ENCODE assay signal across 12 cellular contexts in genomic region chr1:218479436-218480115, GRCh38.
A peak's percentile ranks its signal among the peaks of the same experiment; 100 is the strongest.
DNase-seq lines count a peak whose midpoint lies in the region; ATAC-seq and TF ChIP-seq lines count a peak whose summit lies in the region.
"Had no signal": no experiment of that assay in that cellular context is flagged by ENCODE, and none has a peak within 500 bp of the region (broad histone marks: within the 10 kb centered on the region; RNA-seq: fewer than 3 reads in every experiment).

No MANE protein-coding gene starts in this region.

- H3K9me3 Mint-ChIP-seq in chondrocyte (ENCODE audit: low read depth): peaks cover 5% of the 10 kb centered on the region
- H3K9me3 Mint-ChIP-seq in type B pancreatic cell: peaks cover 5% of the 10 kb centered on the region

- H4K91ac ChIP-seq in IMR-90 (ENCODE audit: insufficient read depth, low read depth, low read length): peak overlapping the region; percentile 92

- peak; percentile 55 for ATAC-seq in IMR-90 (ENCODE audit: low read depth)
- no peak for ATAC-seq in HG03571 (IDR thresholded peaks at IDR 0.05; ENCODE audit: unreplicated experiment)
- ATAC-seq in HG02938 (IDR thresholded peaks at IDR 0.05; ENCODE audit: unreplicated experiment): no peak

- peak overlapping the region; percentile 87 for H3K4ac ChIP-seq in IMR-90 (ENCODE audit: low read depth, low read length)

- no peaks in the 10 kb centered on the region for H3K79me1 ChIP-seq in IMR-90 (ENCODE audit: low read depth in 1 of 2, low read length in 2 of 2)

- peak overlapping the region; percentile 97 for H3K27ac Mint-ChIP-seq in chondrocyte (ENCODE audit: unreplicated experiment)
- no peak overlapping the region for H3K27ac Mint-ChIP-seq in type B pancreatic cell
- H3K27ac Mint-ChIP-seq: IgD-negative memory B cell had no signal

- no peaks in the 10 kb centered on the region for H3K9me1 ChIP-seq in IMR-90 (ENCODE audit: insufficient read depth, low read length)

- no peak overlapping the region for H2AK9ac ChIP-seq in IMR-90 (replicated peaks; ENCODE audit: low read depth, low read length, poor library complexity)

- peaks cover 18% of the 10 kb centered on the region for H3K4me1 ChIP-seq in IMR-90 (ENCODE audit: control insufficient read depth, insufficient read depth, low read length)
- peaks cover 7% of the 10 kb centered on the region for H3K4me1 ChIP-seq in stomach smooth muscle (ENCODE audit: control insufficient read depth, insufficient read depth, low read length)
- peaks cover 12% of the 10 kb centered on the region for H3K4me1 ChIP-seq in MM.1S (ENCODE audit: low read length)

- no peak for TF ChIP-seq POLR2A in IMR-90 (IDR thresholded peaks at IDR 0.05; ENCODE audit: low read depth, low read length)

- H3K27me3 ChIP-seq in IMR-90 (ENCODE audit: control insufficient read depth, insufficient read depth, low read length) (no peaks in the 10 kb centered on the region), stomach smooth muscle (ENCODE audit: control insufficient read depth in 1 of 2, insufficient read depth in 2 of 2, low read length in 2 of 2) (no peaks in the 10 kb centered on the region), MM.1S (replicated peaks; ENCODE audit: insufficient read depth, low read length) (no peaks in the 10 kb centered on the region)

- no peaks in the 10 kb centered on the region for H3F3A ChIP-seq in MM.1S (ENCODE audit: insufficient read depth, low read length)

- peak overlapping the region; percentile 86 for H3K56ac ChIP-seq in IMR-90 (ENCODE audit: extremely low read depth, insufficient read depth, low read length)

- TF ChIP-seq RAD21 in IMR-90 (IDR thresholded peaks at IDR 0.05; ENCODE audit: low read length): no peak

- H3K9ac ChIP-seq in IMR-90 (ENCODE audit: low read depth, low read length) (no peak overlapping the region), stomach smooth muscle (ENCODE audit: low read length in 2 of 2) (no peak overlapping the region), MM.1S (ENCODE audit: low read length) (no peak overlapping the region)

- H2BK5ac ChIP-seq in IMR-90 (ENCODE audit: low read depth, low read length, poor library complexity, severe bottlenecking): peak overlapping the region; percentile 86

- H3K4me2 ChIP-seq in IMR-90 (ENCODE audit: low read depth, low read length) (peak overlapping the region; percentile 4; the same call in 1 of the 2 replicates), MM.1S (ENCODE audit: low read depth, low read length) (no peak overlapping the region)

- H2BK120ac ChIP-seq in IMR-90 (ENCODE audit: low read depth, low read length): peak overlapping the region; percentile 81

- H4K5ac ChIP-seq in IMR-90 (ENCODE audit: low read depth, low read length): peak overlapping the region; percentile 19

- TF ChIP-seq CTCF in IMR-90 (conservative IDR thresholded peaks at IDR 0.05; ENCODE audit: low read depth, low read length): no peak
- TF ChIP-seq CTCF in chondrocyte (IDR thresholded peaks at IDR 0.05): no peak
- TF ChIP-seq CTCF in type B pancreatic cell (conservative IDR thresholded peaks at IDR 0.05): no peak
- TF ChIP-seq CTCF in MM.1S (IDR thresholded peaks at IDR 0.05; ENCODE audit: low read length): no peak

- POLR2A ChIA-PET in IMR-90 (lab: Charles Lee; ENCODE audit: unreplicated experiment): interaction anchor here (0.6 to 1.0 kb wide), 2 partner anchors 135 to 204 kb away, joined by 3 read pairs; partner anchors contain the start of gene TGFB2

- H3K4me1 Mint-ChIP-seq in chondrocyte (ENCODE audit: low read depth) (peaks cover 74% of the 10 kb centered on the region), type B pancreatic cell (ENCODE audit: unreplicated experiment) (peaks cover 7% of the 10 kb centered on the region)

- no peaks in the 10 kb centered on the region for H3K36me3 ChIP-seq in IMR-90 (ENCODE audit: control insufficient read depth, insufficient read depth, low read length)
- H3K36me3 ChIP-seq in stomach smooth muscle (ENCODE audit: control insufficient read depth in 2 of 2, insufficient read depth in 2 of 2, low read length in 2 of 2): no peaks in the 10 kb centered on the region
- no peaks in the 10 kb centered on the region for H3K36me3 ChIP-seq in MM.1S (replicated peaks; ENCODE audit: insufficient read depth, low read length)

- H2AFZ ChIP-seq in IMR-90 (replicated peaks; ENCODE audit: low read length, poor library complexity) (no peak overlapping the region), MM.1S (ENCODE audit: low read length) (no peak overlapping the region)

- DNase-seq in IMR-90: peak; percentile 74
- no peak for DNase-seq in chondrocyte (ENCODE audit: low spot score)
- peak; percentile 86 for DNase-seq in iris pigment epithelial cell (ENCODE audit: low read depth)
- no peak for DNase-seq in type B pancreatic cell (ENCODE audit: extremely low spot score, unreplicated experiment)
- DNase-seq in MM.1S: no peak
- DNase-seq: NCI-H526 treated with DMSO at 0.1 percent for 48 hours; stimulated activated CD4-positive, alpha-beta T cell treated with anti-CD3 and anti-CD28 coated beads, Interleukin-15, amount 100 ng/mL, for 24 hours; T-helper 2 cell had no signal

- H4K20me1 ChIP-seq in IMR-90 (ENCODE audit: insufficient read depth, low read length) (no peaks in the 10 kb centered on the region), MM.1S (ENCODE audit: insufficient read depth, low read length) (no peaks in the 10 kb centered on the region)

- no CpG with 5 or more reads among the region's 1 CpG for WGBS in IMR-90 (ENCODE audit: extremely low coverage in 2 of 2, insufficient read length in 1 of 2), 2 experiments

- peak overlapping the region; percentile 84 for H2BK20ac ChIP-seq in IMR-90 (ENCODE audit: low read depth, low read length)

- no peaks in the 10 kb centered on the region for H3K9me2 ChIP-seq in MM.1S (replicated peaks; ENCODE audit: insufficient read depth, low read length)

- H3K79me2 ChIP-seq in MM.1S (ENCODE audit: low read length): no peaks in the 10 kb centered on the region

- intact Hi-C loops in IMR-90 (cut with micrococcal nuclease): loop anchor here (1.0 to 5.0 kb wide), 5 partner anchors 19 to 588 kb away; partner anchors contain the start of gene TGFB2

- CTCF ChIA-PET in IMR-90 (lab: Yijun Ruan, JAX): no interaction called here

- H4K8ac ChIP-seq in IMR-90 (ENCODE audit: low read depth in 2 of 2, low read length in 2 of 2): peak overlapping the region; percentile 30 to 73

- H3K4me3 ChIP-seq in IMR-90 (ENCODE audit: insufficient read depth, low read depth, low read length): no peak overlapping the region
- no peak overlapping the region for H3K4me3 ChIP-seq in stomach smooth muscle (ENCODE audit: low read length in 2 of 2)
- no peak overlapping the region for H3K4me3 ChIP-seq in MM.1S (ENCODE audit: low read length)

- no peaks in the 10 kb centered on the region for H3K27me3 Mint-ChIP-seq in chondrocyte (ENCODE audit: low read depth)
- H3K27me3 Mint-ChIP-seq in type B pancreatic cell: no peaks in the 10 kb centered on the region

- peak overlapping the region; percentile 59 for H2BK15ac ChIP-seq in IMR-90 (ENCODE audit: low read depth, low read length)

- peak overlapping the region; percentile 77 for H3K23ac ChIP-seq in IMR-90 (ENCODE audit: low read depth, low read length)

- H3K36me3 Mint-ChIP-seq in chondrocyte (ENCODE audit: low read depth) (no peaks in the 10 kb centered on the region), type B pancreatic cell (no peaks in the 10 kb centered on the region)
- H3K36me3 Mint-ChIP-seq: IgD-negative memory B cell had no signal

- H3K18ac ChIP-seq in IMR-90 (ENCODE audit: low read depth, low read length): peak overlapping the region; percentile 66

- no TSS peak for BruUV-seq in IMR-90 (replicated peaks; lab: Mats Ljungman, UMichigan)

- H3K27ac ChIP-seq in IMR-90 (ENCODE audit: insufficient read depth, low read length) (peak overlapping the region; percentile 78), stomach smooth muscle (ENCODE audit: low read length) (peak overlapping the region; percentile 62), MM.1S (ENCODE audit: low read length) (no peak overlapping the region)

- peak overlapping the region; percentile 71 for H3K14ac ChIP-seq in IMR-90 (replicated peaks; ENCODE audit: low read depth, low read length)

- no peaks in the 10 kb centered on the region for H3K9me3 ChIP-seq in IMR-90 (ENCODE audit: control insufficient read depth, insufficient read depth, low read length)
- H3K9me3 ChIP-seq in stomach smooth muscle (ENCODE audit: control insufficient read depth in 2 of 2, low read length in 2 of 2): no peaks in the 10 kb centered on the region
- H3K9me3 ChIP-seq in MM.1S (replicated peaks; ENCODE audit: insufficient read depth, low read length): no peaks in the 10 kb centered on the region

- H3K4me3 Mint-ChIP-seq in chondrocyte (ENCODE audit: unreplicated experiment): no peak overlapping the region
- no peak overlapping the region for H3K4me3 Mint-ChIP-seq in type B pancreatic cell
- H3K4me3 Mint-ChIP-seq: IgD-negative memory B cell had no signal

- dilution Hi-C loops in IMR-90 (cut with HindIII; ENCODE audit: low sequenced_read_pairs, unreplicated experiment): no loop called here

- in situ Hi-C loops in IMR-90 (cut with MboI; ENCODE audit: low sequenced_read_pairs): loop anchor here (10.0 kb wide), 1 partner anchor 585 kb away; no protein-coding TSS in a partner anchor

- H2AK5ac ChIP-seq in IMR-90 (ENCODE audit: low read depth, low read length): peak overlapping the region; percentile 31

TF ChIP-seq in IMR-90, 13 proteins besides CTCF, POLR2A, EP300 and RAD21:
- TF ChIP-seq CEBPB (IDR thresholded peaks at IDR 0.05; ENCODE audit: low read depth, low read length): peak; percentile 78
- TF ChIP-seq CHD1 (IDR thresholded peaks at IDR 0.05; ENCODE audit: low read depth, low read length): no peak
- no peak for TF ChIP-seq MAFK (IDR thresholded peaks at IDR 0.05; ENCODE audit: low read depth, low read length)

Comparison
In these comparisons a context has a peak if more than half of its experiments do, and no peak if none do; other contexts are left out.
1. DNase-seq: peak in IMR-90 (single experiment) and iris pigment epithelial cell (single experiment); none in chondrocyte (single experiment), type B pancreatic cell (single experiment) and MM.1S (single experiment).